ENCODE assay signal across 15 cellular contexts in the genomic region with DNA sequence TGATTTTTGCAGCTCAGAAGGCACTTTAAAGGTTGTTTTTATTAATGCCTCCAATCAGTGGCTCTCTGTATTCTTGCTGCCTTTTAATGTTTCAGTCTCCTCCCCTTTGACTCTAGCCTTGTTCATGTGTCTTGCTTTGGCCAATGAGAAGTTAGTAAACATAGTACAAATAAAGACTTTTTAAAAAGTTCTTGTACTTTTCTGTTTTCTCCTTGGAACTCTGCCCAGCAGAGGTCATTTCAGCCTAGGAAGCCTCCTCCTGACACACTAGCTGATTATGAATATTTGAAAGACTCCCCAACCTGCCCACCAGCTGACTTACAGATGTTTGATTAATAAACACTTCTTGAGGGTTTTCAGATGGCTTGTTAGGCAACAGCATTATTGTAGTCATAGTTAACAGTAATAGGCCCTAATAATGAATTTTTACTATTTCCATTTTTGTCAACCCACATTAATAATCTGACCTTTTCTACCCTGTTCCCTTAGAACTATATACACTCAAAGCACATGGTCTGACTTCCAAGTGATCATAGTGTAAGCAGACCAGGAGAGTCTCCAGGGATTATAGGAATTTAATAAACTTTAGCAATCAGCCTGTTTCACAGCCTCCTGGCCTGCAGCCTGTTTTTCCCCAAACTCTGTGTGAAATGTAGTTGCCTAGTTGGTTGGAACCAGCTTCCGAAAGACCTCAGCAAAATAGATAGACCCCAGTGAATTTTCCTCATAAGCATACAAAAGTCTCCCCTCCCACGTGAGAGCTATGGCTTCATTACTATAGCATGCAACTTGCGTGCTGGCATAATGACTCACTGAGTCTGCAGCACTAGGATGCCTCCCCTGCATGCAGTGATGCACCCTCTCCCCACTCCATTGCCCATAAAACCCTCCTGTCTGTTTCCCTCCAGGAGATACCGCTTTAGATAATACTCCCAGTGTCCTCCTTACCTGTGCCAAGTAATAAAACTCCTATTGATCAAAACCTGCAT.
DNase-seq lines count a peak whose midpoint lies in the region; ATAC-seq and TF ChIP-seq lines count a peak whose summit lies in the region.
"Had no signal": no experiment of that assay in that cellular context is flagged by ENCODE, and none has a peak within 500 bp of the region (broad histone marks: within the 10 kb centered on the region; RNA-seq: fewer than 3 reads in every experiment).

No MANE protein-coding gene starts in this region.

- WGBS in GM23248 (ENCODE audit: low coverage in 1 of 2, low lambda C conversion rate in 2 of 2, missing lambda C conversion rate in 2 of 2), 2 experiments: 17 to 18% methylated on average over 4 of the region's 4 CpGs

- no peak overlapping the region for H2AFZ ChIP-seq in GM23248

- TF ChIP-seq CTCF in fibroblast of mammary gland (conservative IDR thresholded peaks at IDR 0.05; ENCODE audit: control insufficient read depth, insufficient read depth, low read depth, low read length): no peak
- TF ChIP-seq CTCF in omental fat pad (IDR thresholded peaks at IDR 0.05): no peak

- H3K4me3 ChIP-seq in GM23248: no peak overlapping the region
- no peak overlapping the region for H3K4me3 ChIP-seq in SJSA1
- H3K4me3 ChIP-seq in fibroblast of mammary gland (ENCODE audit: control insufficient read depth, low read depth, low read length): no peak overlapping the region
- no peak overlapping the region for H3K4me3 ChIP-seq in H7 (ENCODE audit: insufficient read depth, low read depth, low read length)

- no peak overlapping the region for H3K9ac ChIP-seq in GM23248

- H3K36me3 ChIP-seq in GM23248 (ENCODE audit: low read depth) (no peaks in the 10 kb centered on the region), SJSA1 (no peaks in the 10 kb centered on the region), H7 (replicated peaks; ENCODE audit: control insufficient read depth, insufficient read depth, low read length) (no peaks in the 10 kb centered on the region)

- H3K9me3 ChIP-seq in GM23248 (ENCODE audit: low read depth) (no peaks in the 10 kb centered on the region), SJSA1 (replicated peaks) (no peaks in the 10 kb centered on the region)

- in situ Hi-C loops in GM23248 (cut with MboI): no loop called here

- H3K27me3 ChIP-seq in GM23248 (replicated peaks; ENCODE audit: insufficient read depth) (no peaks in the 10 kb centered on the region), SJSA1 (replicated peaks) (no peaks in the 10 kb centered on the region), H7 (ENCODE audit: control insufficient read depth, insufficient read depth, low read length) (no peaks in the 10 kb centered on the region)

- no peaks in the 10 kb centered on the region for H4K20me1 ChIP-seq in GM23248 (ENCODE audit: insufficient read depth)

- DNase-seq in GM23248: peak; percentile 36
- peak in 1 of 2 experiments; percentile 19 for DNase-seq in SJSA1 (ENCODE audit: low read depth in 1 of 2, low spot score in 2 of 2)
- peak; percentile 80 for DNase-seq in fibroblast of mammary gland (ENCODE audit: low read depth)
- DNase-seq in omental fat pad (ENCODE audit: low spot score): no peak
- DNase-seq in SW480 (ENCODE audit: low spot score): no peak
- DNase-seq in H7: no peak
- no peak for DNase-seq in NCI-H526 (lab: John Stamatoyannopoulos, UW)
- DNase-seq in NK-92 (lab: John Stamatoyannopoulos, UW; ENCODE audit: unreplicated experiment): no peak
- DNase-seq: activated CD4-positive, alpha-beta T cell treated with anti-CD3 and anti-CD28 coated beads, Interleukin-2, amount 50 U/mL, for 48 hours; activated T-cell treated with anti-CD3 and anti-CD28 coated beads, Interleukin-2, amount 50 U/mL, for 72 hours; KBM-7; naive thymus-derived CD8-positive, alpha-beta T cell; NCI-H1417 treated with DMSO at 0.1 percent for 48 hours; NCI-H345; substantia nigra had no signal

- no peak overlapping the region for H3K4me2 ChIP-seq in GM23248 (ENCODE audit: unreplicated experiment)

- H3K4me1 ChIP-seq in GM23248 (ENCODE audit: insufficient read depth) (no peaks in the 10 kb centered on the region), SJSA1 (replicated peaks) (no peaks in the 10 kb centered on the region)

- H3K27ac ChIP-seq in GM23248: no peak overlapping the region
- H3K27ac ChIP-seq in SJSA1: peak overlapping the region; percentile 48

- H3K79me2 ChIP-seq in GM23248 (ENCODE audit: insufficient read depth): no peaks in the 10 kb centered on the region

- H3K9me2 ChIP-seq in GM23248 (ENCODE audit: insufficient read depth): no peaks in the 10 kb centered on the region

- ATAC-seq in omental fat pad (ENCODE audit: low FRiP score): peak; percentile 68
- ATAC-seq: activated T-cell treated with anti-CD3 and anti-CD28 coated beads, Interleukin-2, amount 50 U/mL, for 72 hours; naive thymus-derived CD8-positive, alpha-beta T cell had no signal

- no peaks in the 10 kb centered on the region for H3F3A ChIP-seq in GM23248 (ENCODE audit: insufficient read depth)

Comparison
In these comparisons a context has a peak if more than half of its experiments do, and no peak if none do; other contexts are left out.
1. DNase-seq: peak in GM23248 (single experiment) and fibroblast of mammary gland (single experiment); none in omental fat pad (single experiment), SW480 (single experiment), H7 (single experiment), NCI-H526 (0 of 2) and NK-92 (single experiment).